In the genomic region with DNA sequence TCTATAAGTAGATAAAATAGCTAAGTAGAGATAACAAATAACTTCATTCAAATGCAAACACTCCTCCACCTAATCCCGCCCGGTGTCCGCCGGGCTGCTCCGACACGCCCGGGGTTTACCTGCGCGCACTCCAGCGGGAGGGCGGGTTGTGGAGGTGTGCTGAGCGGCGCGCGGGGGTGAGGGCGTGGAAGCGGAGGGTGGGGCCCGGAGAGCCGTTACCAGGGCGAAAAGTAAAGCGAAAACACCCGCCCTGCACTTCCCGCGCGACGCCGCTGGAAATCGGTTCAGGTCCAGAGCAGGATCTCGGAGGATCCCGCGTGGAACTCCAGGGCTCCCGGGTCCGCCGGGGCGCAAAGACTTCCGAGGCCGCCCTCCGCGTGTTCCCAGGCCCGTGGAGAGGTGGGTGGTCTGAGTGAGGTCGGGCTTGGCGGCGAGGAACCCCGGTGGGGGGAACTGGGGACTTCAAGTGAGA, we compare ENCODE assay signal across 1 cellular context.
A peak's percentile ranks its signal among the peaks of the same experiment; 100 is the strongest.
TF ChIP-seq lines count a peak whose summit lies in the region.

No MANE protein-coding gene starts in this region.

TF ChIP-seq in HEK293, 187 proteins besides CTCF, POLR2A, EP300 and RAD21 (continued from another document):
- TF ChIP-seq ZNF366 (tag by site-specific recombination; conservative IDR thresholded peaks at IDR 0.05) (0 out of 2 replicates have a peak, but pooled peaks have one; percentile 30), ZNF16 (tag by site-specific recombination; IDR thresholded peaks at IDR 0.05; ENCODE audit: low read depth) (no peak), ZNF549 (tag by site-specific recombination; IDR thresholded peaks at IDR 0.05) (no peak), KLF9 (tag by site-specific recombination; IDR thresholded peaks at IDR 0.05; ENCODE audit: low read depth) (peak; percentile 63; the same call in 1 of the 2 replicates), ZNF423 (tag by site-specific recombination; IDR thresholded peaks at IDR 0.05) (0 out of 2 replicates have a peak, but pooled peaks have one; percentile 14), EGR2 (tag by site-specific recombination; IDR thresholded peaks at IDR 0.05; ENCODE audit: low read depth) (peak; percentile 80), ZNF341 (tag by site-specific recombination; IDR thresholded peaks at IDR 0.05; ENCODE audit: low read depth) (peak; percentile 51), ZNF529 (tag by site-specific recombination; IDR thresholded peaks at IDR 0.05; ENCODE audit: insufficient replicate concordance) (no peak), SP3 (tag by site-specific recombination; IDR thresholded peaks at IDR 0.05) (peak; percentile 81), ZNF623 (tag by site-specific recombination; IDR thresholded peaks at IDR 0.05) (no peak), ZNF658 (tag by site-specific recombination; IDR thresholded peaks at IDR 0.05) (no peak), ZXDB (tag by site-specific recombination; IDR thresholded peaks at IDR 0.05) (peak; percentile 71), ZBTB20 (tag by site-specific recombination; IDR thresholded peaks at IDR 0.05) (0 out of 2 replicates have a peak, but pooled peaks have one; percentile 63), ZFHX2 (tag by site-specific recombination; conservative IDR thresholded peaks at IDR 0.05) (peak; percentile 84), ZBTB8A (tag by site-specific recombination; IDR thresholded peaks at IDR 0.05) (0 out of 2 replicates have a peak, but pooled peaks have one; percentile 26), GLI4 (tag by site-specific recombination; IDR thresholded peaks at IDR 0.05) (no peak), KLF7 (tag by site-specific recombination; IDR thresholded peaks at IDR 0.05; ENCODE audit: borderline replicate concordance) (peak; percentile 62; the same call in 1 of the 2 replicates), ZFP69B (tag by site-specific recombination; IDR thresholded peaks at IDR 0.05) (peak; percentile 79), PRDM1 (tag by site-specific recombination; IDR thresholded peaks at IDR 0.05) (0 out of 2 replicates have a peak, but pooled peaks have one; percentile 13)
- TF ChIP-seq, protein P1, sequence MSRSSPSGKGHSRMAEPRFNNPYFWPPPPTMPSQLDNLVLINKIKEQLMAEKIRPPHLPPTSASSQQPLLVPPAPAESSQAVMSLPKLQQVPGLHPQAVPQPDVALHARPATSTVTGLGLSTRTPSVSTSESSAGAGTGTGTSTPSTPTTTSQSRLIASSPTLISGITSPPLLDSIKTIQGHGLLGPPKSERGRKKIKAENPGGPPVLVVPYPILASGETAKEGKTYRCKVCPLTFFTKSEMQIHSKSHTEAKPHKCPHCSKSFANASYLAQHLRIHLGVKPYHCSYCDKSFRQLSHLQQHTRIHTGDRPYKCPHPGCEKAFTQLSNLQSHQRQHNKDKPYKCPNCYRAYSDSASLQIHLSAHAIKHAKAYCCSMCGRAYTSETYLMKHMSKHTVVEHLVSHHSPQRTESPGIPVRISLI (tag by site-specific recombination; IDR thresholded peaks at IDR 0.05) = no peak
- TF ChIP-seq, protein P2, sequence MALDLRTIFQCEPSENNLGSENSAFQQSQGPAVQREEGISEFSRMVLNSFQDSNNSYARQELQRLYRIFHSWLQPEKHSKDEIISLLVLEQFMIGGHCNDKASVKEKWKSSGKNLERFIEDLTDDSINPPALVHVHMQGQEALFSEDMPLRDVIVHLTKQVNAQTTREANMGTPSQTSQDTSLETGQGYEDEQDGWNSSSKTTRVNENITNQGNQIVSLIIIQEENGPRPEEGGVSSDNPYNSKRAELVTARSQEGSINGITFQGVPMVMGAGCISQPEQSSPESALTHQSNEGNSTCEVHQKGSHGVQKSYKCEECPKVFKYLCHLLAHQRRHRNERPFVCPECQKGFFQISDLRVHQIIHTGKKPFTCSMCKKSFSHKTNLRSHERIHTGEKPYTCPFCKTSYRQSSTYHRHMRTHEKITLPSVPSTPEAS (tag by site-specific recombination; IDR thresholded peaks at IDR 0.05) = no peak
- TF ChIP-seq, protein P3, sequence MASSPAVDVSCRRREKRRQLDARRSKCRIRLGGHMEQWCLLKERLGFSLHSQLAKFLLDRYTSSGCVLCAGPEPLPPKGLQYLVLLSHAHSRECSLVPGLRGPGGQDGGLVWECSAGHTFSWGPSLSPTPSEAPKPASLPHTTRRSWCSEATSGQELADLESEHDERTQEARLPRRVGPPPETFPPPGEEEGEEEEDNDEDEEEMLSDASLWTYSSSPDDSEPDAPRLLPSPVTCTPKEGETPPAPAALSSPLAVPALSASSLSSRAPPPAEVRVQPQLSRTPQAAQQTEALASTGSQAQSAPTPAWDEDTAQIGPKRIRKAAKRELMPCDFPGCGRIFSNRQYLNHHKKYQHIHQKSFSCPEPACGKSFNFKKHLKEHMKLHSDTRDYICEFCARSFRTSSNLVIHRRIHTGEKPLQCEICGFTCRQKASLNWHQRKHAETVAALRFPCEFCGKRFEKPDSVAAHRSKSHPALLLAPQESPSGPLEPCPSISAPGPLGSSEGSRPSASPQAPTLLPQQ (tag by site-specific recombination; IDR thresholded peaks at IDR 0.05) = peak; percentile 88
- TF ChIP-seq, protein P4, sequence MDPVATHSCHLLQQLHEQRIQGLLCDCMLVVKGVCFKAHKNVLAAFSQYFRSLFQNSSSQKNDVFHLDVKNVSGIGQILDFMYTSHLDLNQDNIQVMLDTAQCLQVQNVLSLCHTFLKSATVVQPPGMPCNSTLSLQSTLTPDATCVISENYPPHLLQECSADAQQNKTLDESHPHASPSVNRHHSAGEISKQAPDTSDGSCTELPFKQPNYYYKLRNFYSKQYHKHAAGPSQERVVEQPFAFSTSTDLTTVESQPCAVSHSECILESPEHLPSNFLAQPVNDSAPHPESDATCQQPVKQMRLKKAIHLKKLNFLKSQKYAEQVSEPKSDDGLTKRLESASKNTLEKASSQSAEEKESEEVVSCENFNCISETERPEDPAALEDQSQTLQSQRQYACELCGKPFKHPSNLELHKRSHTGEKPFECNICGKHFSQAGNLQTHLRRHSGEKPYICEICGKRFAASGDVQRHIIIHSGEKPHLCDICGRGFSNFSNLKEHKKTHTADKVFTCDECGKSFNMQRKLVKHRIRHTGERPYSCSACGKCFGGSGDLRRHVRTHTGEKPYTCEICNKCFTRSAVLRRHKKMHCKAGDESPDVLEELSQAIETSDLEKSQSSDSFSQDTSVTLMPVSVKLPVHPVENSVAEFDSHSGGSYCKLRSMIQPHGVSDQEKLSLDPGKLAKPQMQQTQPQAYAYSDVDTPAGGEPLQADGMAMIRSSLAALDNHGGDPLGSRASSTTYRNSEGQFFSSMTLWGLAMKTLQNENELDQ (tag by site-specific recombination; IDR thresholded peaks at IDR 0.05; ENCODE audit: low read depth) = no peak
- TF ChIP-seq, protein P5, sequence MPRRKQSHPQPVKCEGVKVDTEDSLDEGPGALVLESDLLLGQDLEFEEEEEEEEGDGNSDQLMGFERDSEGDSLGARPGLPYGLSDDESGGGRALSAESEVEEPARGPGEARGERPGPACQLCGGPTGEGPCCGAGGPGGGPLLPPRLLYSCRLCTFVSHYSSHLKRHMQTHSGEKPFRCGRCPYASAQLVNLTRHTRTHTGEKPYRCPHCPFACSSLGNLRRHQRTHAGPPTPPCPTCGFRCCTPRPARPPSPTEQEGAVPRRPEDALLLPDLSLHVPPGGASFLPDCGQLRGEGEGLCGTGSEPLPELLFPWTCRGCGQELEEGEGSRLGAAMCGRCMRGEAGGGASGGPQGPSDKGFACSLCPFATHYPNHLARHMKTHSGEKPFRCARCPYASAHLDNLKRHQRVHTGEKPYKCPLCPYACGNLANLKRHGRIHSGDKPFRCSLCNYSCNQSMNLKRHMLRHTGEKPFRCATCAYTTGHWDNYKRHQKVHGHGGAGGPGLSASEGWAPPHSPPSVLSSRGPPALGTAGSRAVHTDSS (tag by site-specific recombination; IDR thresholded peaks at IDR 0.05) = no peak
- TF ChIP-seq, protein P6, sequence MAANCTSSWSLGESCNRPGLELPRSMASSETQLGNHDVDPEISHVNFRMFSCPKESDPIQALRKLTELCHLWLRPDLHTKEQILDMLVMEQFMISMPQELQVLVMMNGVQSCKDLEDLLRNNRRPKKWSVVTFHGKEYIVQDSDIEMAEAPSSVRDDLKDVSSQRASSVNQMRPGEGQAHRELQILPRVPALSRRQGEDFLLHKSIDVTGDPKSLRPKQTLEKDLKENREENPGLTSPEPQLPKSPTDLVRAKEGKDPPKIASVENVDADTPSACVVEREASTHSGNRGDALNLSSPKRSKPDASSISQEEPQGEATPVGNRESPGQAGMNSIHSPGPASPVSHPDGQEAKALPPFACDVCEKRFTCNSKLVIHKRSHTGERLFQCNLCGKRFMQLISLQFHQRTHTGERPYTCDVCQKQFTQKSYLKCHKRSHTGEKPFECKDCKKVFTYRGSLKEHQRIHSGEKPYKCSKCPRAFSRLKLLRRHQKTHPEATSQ (tag by site-specific recombination; IDR thresholded peaks at IDR 0.05) = 0 out of 2 replicates have a peak, but pooled peaks have one; percentile 26
- TF ChIP-seq, protein P7, sequence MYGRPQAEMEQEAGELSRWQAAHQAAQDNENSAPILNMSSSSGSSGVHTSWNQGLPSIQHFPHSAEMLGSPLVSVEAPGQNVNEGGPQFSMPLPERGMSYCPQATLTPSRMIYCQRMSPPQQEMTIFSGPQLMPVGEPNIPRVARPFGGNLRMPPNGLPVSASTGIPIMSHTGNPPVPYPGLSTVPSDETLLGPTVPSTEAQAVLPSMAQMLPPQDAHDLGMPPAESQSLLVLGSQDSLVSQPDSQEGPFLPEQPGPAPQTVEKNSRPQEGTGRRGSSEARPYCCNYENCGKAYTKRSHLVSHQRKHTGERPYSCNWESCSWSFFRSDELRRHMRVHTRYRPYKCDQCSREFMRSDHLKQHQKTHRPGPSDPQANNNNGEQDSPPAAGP (tag by site-specific recombination; IDR thresholded peaks at IDR 0.05) = 0 out of 2 replicates have a peak, but pooled peaks have one; percentile 35
- TF ChIP-seq, protein P8, sequence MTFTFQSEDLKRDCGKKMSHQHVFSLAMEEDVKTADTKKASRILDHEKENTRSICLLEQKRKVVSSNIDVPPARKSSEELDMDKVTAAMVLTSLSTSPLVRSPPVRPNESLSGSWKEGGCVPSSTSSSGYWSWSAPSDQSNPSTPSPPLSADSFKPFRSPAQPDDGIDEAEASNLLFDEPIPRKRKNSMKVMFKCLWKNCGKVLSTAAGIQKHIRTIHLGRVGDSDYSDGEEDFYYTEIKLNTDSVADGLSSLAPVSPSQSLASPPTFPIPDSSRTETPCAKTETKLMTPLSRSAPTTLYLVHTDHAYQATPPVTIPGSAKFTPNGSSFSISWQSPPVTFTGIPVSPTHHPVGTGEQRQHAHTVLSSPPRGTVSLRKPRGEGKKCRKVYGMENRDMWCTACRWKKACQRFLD (tag by site-specific recombination; IDR thresholded peaks at IDR 0.05) = no peak
